ENCODE assay signal across 36 cellular contexts in the genomic region with DNA sequence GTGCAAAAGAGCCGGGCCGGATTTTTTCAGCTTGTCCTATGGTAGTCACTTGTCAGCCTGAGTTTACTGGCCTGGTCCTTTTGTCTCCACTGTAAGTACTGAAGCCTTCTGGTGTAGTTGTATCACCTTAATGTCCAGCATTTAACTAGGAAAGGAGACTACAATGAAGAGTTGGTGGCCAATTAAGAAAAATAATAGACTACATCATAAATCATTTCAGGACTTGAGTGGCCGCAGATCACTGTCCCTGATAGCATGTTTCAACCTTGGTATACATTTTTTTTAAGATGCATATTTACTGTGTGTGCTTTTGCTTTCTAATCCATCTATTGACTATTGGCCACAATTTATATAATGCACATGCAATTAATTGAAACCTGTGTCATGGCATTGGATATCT. TPM values are rescaled to one million over a fixed set of nuclear protein-coding genes. Genes with fewer than 3 reads are reported as not detected.
"Had no signal": no experiment of that assay in that cellular context is flagged by ENCODE, and none has a peak within 500 bp of the region (broad histone marks: within the 10 kb centered on the region; RNA-seq: fewer than 3 reads in every experiment).

No MANE protein-coding gene starts in this region.

- H3K36me3 ChIP-seq: adrenal gland, esophagus muscularis mucosa, gastrocnemius medialis, heart left ventricle had no signal

- DNase-seq: activated CD4-positive, alpha-beta memory T cell treated with anti-CD3 and anti-CD28 coated beads for 36 hours; activated CD4-positive, alpha-beta T cell treated with anti-CD3 and anti-CD28 coated beads for 36 hours; activated CD4-positive, alpha-beta T cell treated with anti-CD3 and anti-CD28 coated beads, Interleukin-2, amount 10 ng/mL, durations not matched to agents 24 days and 14 days; activated CD4-positive, CD25-positive, alpha-beta regulatory T cell; activated CD4-positive, CD25-positive, alpha-beta regulatory T cell treated with anti-CD3 and anti-CD28 coated beads, Interleukin-2, amount 50 U/mL, for 72 hours; activated CD8-positive, alpha-beta memory T cell treated with anti-CD3 and anti-CD28 coated beads, Interleukin-2, amount 10 ng/mL, durations not matched to agents 7 days and 5 days; activated CD8-positive, alpha-beta memory T cell treated with anti-CD3 and anti-CD28 coated beads, Interleukin-2, amount 50 U/mL, for 4 hours; activated CD8-positive, alpha-beta T cell treated with anti-CD3 and anti-CD28 coated beads, Interleukin-2, amount 10 ng/mL, durations not matched to agents 7 days and 5 days; activated effector memory CD4-positive, alpha-beta T cell treated with anti-CD3 and anti-CD28 coated beads, Interleukin-2, amount 50 U/mL, for 16 hours; activated naive CD4-positive, alpha-beta T cell treated with anti-CD3 and anti-CD28 coated beads for 36 hours; activated naive CD8-positive, alpha-beta T cell treated with anti-CD3 and anti-CD28 coated beads for 36 hours; activated naive CD8-positive, alpha-beta T cell treated with anti-CD3 and anti-CD28 coated beads, Interleukin-2, amount 50 U/mL, for 24 hours; activated T-cell treated with anti-CD3 and anti-CD28 coated beads, Interleukin-2, amount 50 U/mL, for 1 hour; activated T-cell treated with anti-CD3 and anti-CD28 coated beads, Interleukin-2, amount 50 U/mL, for 48 hours; adrenal gland; amygdala; aorta; body of pancreas; cortex of kidney; dermis blood vessel endothelial cell; effector CD4-positive, alpha-beta T cell; effector memory CD8-positive, alpha-beta T cell; erythroblast; foreskin keratinocyte; gastrocnemius medialis; glutamatergic neuron; T-helper 17 cell; T1000 had no signal

- H2AFZ ChIP-seq: hepatocyte had no signal

- H3K27ac Mint-ChIP-seq: activated CD4-positive, alpha-beta memory T cell treated with anti-CD3 and anti-CD28 coated beads for 36 hours; activated CD4-positive, alpha-beta T cell treated with anti-CD3 and anti-CD28 coated beads for 36 hours; activated CD4-positive, alpha-beta T cell treated with anti-CD3 and anti-CD28 coated beads, Interleukin-2, amount 10 ng/mL, durations not matched to agents 24 days and 14 days; activated CD8-positive, alpha-beta memory T cell treated with anti-CD3 and anti-CD28 coated beads, Interleukin-2, amount 10 ng/mL, durations not matched to agents 7 days and 5 days; activated CD8-positive, alpha-beta T cell treated with anti-CD3 and anti-CD28 coated beads, Interleukin-2, amount 10 ng/mL, durations not matched to agents 7 days and 5 days; activated naive CD4-positive, alpha-beta T cell treated with anti-CD3 and anti-CD28 coated beads for 36 hours; activated naive CD4-positive, alpha-beta T cell treated with anti-CD3 and anti-CD28 coated beads, Interleukin-2, amount 50 U/mL, for 24 hours; activated naive CD8-positive, alpha-beta T cell treated with anti-CD3 and anti-CD28 coated beads for 36 hours; activated naive CD8-positive, alpha-beta T cell treated with anti-CD3 and anti-CD28 coated beads, Interleukin-2, amount 50 U/mL, for 24 hours; activated T-helper 1 cell treated with anti-CD3 and anti-CD28 coated beads, Interleukin-12 subunit alpha, Interleukin-12 subunit beta, Interleukin-2, Interleukin-4 antibody, amounts not matched to agents 30 ng/mL and 10 ng/mL and 1 ng/mL, durations not matched to agents 14 hours and 24 hours and 36 hours; activated T-helper 2 cell treated with anti-CD3 and anti-CD28 coated beads, Interferon-gamma antibody, Interleukin-2, Interleukin-4, amounts not matched to agents 10 μg/mL and 5 μg/mL and 100 μg/mL, durations not matched to agents 14 hours and 24 hours and 36 hours; effector memory CD8-positive, alpha-beta T cell; T-helper 17 cell; T-helper 2 cell treated with Interferon-gamma antibody and Interleukin-4, amounts not matched to agents 5 μg/mL and 100 μg/mL, for 36 hours had no signal

- ATAC-seq: activated CD4-positive, alpha-beta T cell treated with anti-CD3 and anti-CD28 coated beads for 36 hours; activated CD8-positive, alpha-beta memory T cell treated with anti-CD3 and anti-CD28 coated beads, Interleukin-2, amount 10 ng/mL, durations not matched to agents 7 days and 5 days; activated CD8-positive, alpha-beta T cell treated with anti-CD3 and anti-CD28 coated beads, Interleukin-2, amount 10 ng/mL, durations not matched to agents 7 days and 5 days; activated naive CD8-positive, alpha-beta T cell treated with anti-CD3 and anti-CD28 coated beads, Interleukin-2, amount 50 U/mL, for 24 hours; body of pancreas; effector memory CD8-positive, alpha-beta T cell; foreskin keratinocyte; gastrocnemius medialis; heart left ventricle; T-helper 17 cell had no signal

- H3K9me3 Mint-ChIP-seq: activated CD4-positive, alpha-beta memory T cell treated with anti-CD3 and anti-CD28 coated beads for 36 hours; activated CD4-positive, alpha-beta T cell treated with anti-CD3 and anti-CD28 coated beads, Interleukin-2, amount 10 ng/mL, durations not matched to agents 24 days and 14 days; activated naive CD4-positive, alpha-beta T cell treated with anti-CD3 and anti-CD28 coated beads for 36 hours; activated naive CD4-positive, alpha-beta T cell treated with anti-CD3 and anti-CD28 coated beads, Interleukin-2, amount 50 U/mL, for 24 hours; activated naive CD8-positive, alpha-beta T cell treated with anti-CD3 and anti-CD28 coated beads for 36 hours; activated naive CD8-positive, alpha-beta T cell treated with anti-CD3 and anti-CD28 coated beads, Interleukin-2, amount 50 U/mL, for 24 hours; activated T-helper 1 cell treated with anti-CD3 and anti-CD28 coated beads, Interleukin-12 subunit alpha, Interleukin-12 subunit beta, Interleukin-2, Interleukin-4 antibody, amounts not matched to agents 30 ng/mL and 10 ng/mL and 1 ng/mL, durations not matched to agents 14 hours and 24 hours and 36 hours; activated T-helper 2 cell treated with anti-CD3 and anti-CD28 coated beads, Interferon-gamma antibody, Interleukin-2, Interleukin-4, amounts not matched to agents 10 μg/mL and 5 μg/mL and 100 μg/mL, durations not matched to agents 14 hours and 24 hours and 36 hours; T-helper 2 cell treated with Interferon-gamma antibody and Interleukin-4, amounts not matched to agents 5 μg/mL and 100 μg/mL, for 36 hours had no signal

- H3K4me3 ChIP-seq: adrenal gland, body of pancreas, esophagus muscularis mucosa, gastrocnemius medialis, heart left ventricle, hepatocyte had no signal

- H3K4me3 Mint-ChIP-seq: activated CD4-positive, alpha-beta memory T cell treated with anti-CD3 and anti-CD28 coated beads for 36 hours; activated CD4-positive, alpha-beta T cell treated with anti-CD3 and anti-CD28 coated beads for 36 hours; activated CD4-positive, alpha-beta T cell treated with anti-CD3 and anti-CD28 coated beads, Interleukin-2, amount 10 ng/mL, durations not matched to agents 24 days and 14 days; activated CD8-positive, alpha-beta memory T cell treated with anti-CD3 and anti-CD28 coated beads, Interleukin-2, amount 10 ng/mL, durations not matched to agents 7 days and 5 days; activated CD8-positive, alpha-beta T cell treated with anti-CD3 and anti-CD28 coated beads, Interleukin-2, amount 10 ng/mL, durations not matched to agents 7 days and 5 days; activated naive CD4-positive, alpha-beta T cell treated with anti-CD3 and anti-CD28 coated beads for 36 hours; activated naive CD4-positive, alpha-beta T cell treated with anti-CD3 and anti-CD28 coated beads, Interleukin-2, amount 50 U/mL, for 24 hours; activated naive CD8-positive, alpha-beta T cell treated with anti-CD3 and anti-CD28 coated beads for 36 hours; activated naive CD8-positive, alpha-beta T cell treated with anti-CD3 and anti-CD28 coated beads, Interleukin-2, amount 50 U/mL, for 24 hours; activated T-helper 1 cell treated with anti-CD3 and anti-CD28 coated beads, Interleukin-12 subunit alpha, Interleukin-12 subunit beta, Interleukin-2, Interleukin-4 antibody, amounts not matched to agents 30 ng/mL and 10 ng/mL and 1 ng/mL, durations not matched to agents 14 hours and 24 hours and 36 hours; central memory CD8-positive, alpha-beta T cell; effector memory CD8-positive, alpha-beta T cell; T-helper 17 cell; T-helper 2 cell treated with Interferon-gamma antibody and Interleukin-4, amounts not matched to agents 5 μg/mL and 100 μg/mL, for 36 hours had no signal

- H3K27ac ChIP-seq: adrenal gland, body of pancreas, esophagus muscularis mucosa, foreskin keratinocyte, gastrocnemius medialis, heart left ventricle, hepatocyte had no signal

- H3K4me1 Mint-ChIP-seq: activated naive CD8-positive, alpha-beta T cell treated with anti-CD3 and anti-CD28 coated beads for 36 hours; central memory CD8-positive, alpha-beta T cell; T-helper 17 cell had no signal

- H3K4me1 ChIP-seq: foreskin keratinocyte had no signal

- H3K9me3 ChIP-seq: adrenal gland, body of pancreas, esophagus muscularis mucosa, gastrocnemius medialis, heart left ventricle had no signal

- H3K36me3 Mint-ChIP-seq: activated CD4-positive, alpha-beta memory T cell treated with anti-CD3 and anti-CD28 coated beads for 36 hours; activated CD8-positive, alpha-beta memory T cell treated with anti-CD3 and anti-CD28 coated beads, Interleukin-2, amount 10 ng/mL, durations not matched to agents 7 days and 5 days; activated naive CD4-positive, alpha-beta T cell treated with anti-CD3 and anti-CD28 coated beads, Interleukin-2, amount 50 U/mL, for 24 hours; activated naive CD8-positive, alpha-beta T cell treated with anti-CD3 and anti-CD28 coated beads for 36 hours had no signal

- H3K4me2 ChIP-seq: hepatocyte had no signal

- H3K27me3 ChIP-seq: adrenal gland, body of pancreas, esophagus muscularis mucosa, gastrocnemius medialis, heart left ventricle had no signal

RNA-seq across cellular contexts. Expression of gene FZD1, which starts 6.1 kb away (rescaled TPM):
- total RNA-seq: activated CD8-positive, alpha-beta memory T cell treated with anti-CD3 and anti-CD28 coated beads, Interleukin-2, amount 10 ng/mL, durations not matched to agents 7 days and 5 days had no signal
